8 cellular contexts compared by ENCODE assay signal in genomic region chr6:7137335-7138106, GRCh38. TPM values are rescaled to one million over a fixed set of nuclear protein-coding genes. Genes with fewer than 3 reads are reported as not detected.
DNase-seq lines count a peak whose midpoint lies in the region; ATAC-seq and TF ChIP-seq lines count a peak whose summit lies in the region.

No MANE protein-coding gene starts in this region.

- TF ChIP-seq CTCF in dorsolateral prefrontal cortex (IDR thresholded peaks at IDR 0.05 in 54 of 56, conservative IDR thresholded peaks at IDR 0.05 in 2 of 56; ENCODE audit: low read depth in 1 of 56, partially characterized antibody in 56 of 56), result no peak

- H3K36me3 ChIP-seq in KOPT-K1 (ENCODE audit: insufficient read depth, low read length), result no peaks in the 10 kb centered on the region
- H3K36me3 ChIP-seq in muscle layer of duodenum (ENCODE audit: control insufficient read depth in 1 of 2, insufficient read depth in 2 of 2, low read length in 2 of 2), result no peaks in the 10 kb centered on the region

- DNase-seq in Daoy (ENCODE audit: low read depth), result peak; percentile 71
- peak; percentile 56 for DNase-seq in activated CD4-positive, CD25-positive, alpha-beta regulatory T cell treated with anti-CD3 and anti-CD28 coated beads, Interleukin-2, amount 50 U/mL, for 72 hours
- peak in 1 of 10 donors; percentile 16 for DNase-seq in dorsolateral prefrontal cortex
- peak; percentile 47 for DNase-seq in stromal cell of bone marrow (ENCODE audit: low read depth)
- DNase-seq in ecto neural progenitor cell (ENCODE audit: low spot score), result no peak

- H3K9me3 ChIP-seq in KOPT-K1 (ENCODE audit: insufficient read depth, low read length, poor library complexity, severe bottlenecking) (no peaks in the 10 kb centered on the region), muscle layer of duodenum (ENCODE audit: control insufficient read depth in 1 of 2, low read length in 2 of 2) (no peaks in the 10 kb centered on the region)

- intact Hi-C loops in dorsolateral prefrontal cortex (cut with DNase I), result no loop called here

- H3K27ac ChIP-seq in KOPT-K1 (ENCODE audit: low read depth, low read length, poor library complexity, severe bottlenecking) (peak overlapping the region; percentile 67), dorsolateral prefrontal cortex (peak overlapping the region in 40 of 59 donors; percentile 1 to 78 (median 46)), muscle layer of duodenum (ENCODE audit: low read length) (peak overlapping the region; percentile 64)

- no peaks in the 10 kb centered on the region for H3K27me3 ChIP-seq in dorsolateral prefrontal cortex
- H3K27me3 ChIP-seq in muscle layer of duodenum (ENCODE audit: low read depth, low read length), result no peaks in the 10 kb centered on the region

- peaks cover 13 to 23% of the 10 kb centered on the region in 2 donors for H3K4me1 ChIP-seq in muscle layer of duodenum (ENCODE audit: control insufficient read depth in 1 of 2, insufficient read depth in 2 of 2, low read length in 2 of 2)

- peak overlapping the region in 21 of 59 donors; percentile 3 to 37 (median 20) for H3K4me3 ChIP-seq in dorsolateral prefrontal cortex
- H3K4me3 ChIP-seq in muscle layer of duodenum (ENCODE audit: low read depth in 1 of 2, low read length in 2 of 2), result peak overlapping the region in 1 of 2 donors; percentile 22

- peak; percentile 47 for ATAC-seq in GM21576 (IDR thresholded peaks at IDR 0.05; ENCODE audit: unreplicated experiment)

RNA-seq across cellular contexts. Expression of gene RREB1, which starts 29.8 kb away (rescaled TPM):
- 7.0 and 7.9 TPM in 2 replicates for total RNA-seq in Daoy (2014; rRNA removed; shearing (Covaris generic))
- 10 to 100 TPM in 27 of 120 experiments, 1 to 10 TPM in 93; 3.4 to 21.0 (median 7.6) TPM for total RNA-seq in dorsolateral prefrontal cortex
